Comparison of ENCODE assay signal across 1 cellular context in the genomic region with DNA sequence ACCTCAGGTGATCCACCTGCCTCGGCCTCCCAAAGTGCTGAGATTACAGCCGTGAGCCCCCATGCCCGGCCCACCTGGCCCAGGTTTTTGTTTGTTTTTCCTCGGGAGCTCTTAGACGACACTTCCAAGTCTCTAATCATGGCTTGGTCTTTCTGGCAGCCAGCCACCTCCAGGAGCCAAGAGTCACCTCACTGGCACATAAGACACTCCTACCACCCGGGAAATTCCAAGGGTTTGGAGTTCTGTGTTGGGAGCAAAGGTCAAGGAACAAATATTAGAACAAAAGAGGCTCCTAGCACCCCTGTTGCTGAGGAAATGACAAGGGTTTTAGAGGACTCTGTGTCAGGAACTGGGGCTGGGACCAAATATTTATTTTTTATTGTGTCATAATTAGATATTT.
TF ChIP-seq lines count a peak whose summit lies in the region.

No MANE protein-coding gene starts in this region.

TF ChIP-seq in SK-N-SH, 30 proteins besides CTCF, POLR2A, EP300 and RAD21 (continued from another document):
- TF ChIP-seq, protein P1, sequence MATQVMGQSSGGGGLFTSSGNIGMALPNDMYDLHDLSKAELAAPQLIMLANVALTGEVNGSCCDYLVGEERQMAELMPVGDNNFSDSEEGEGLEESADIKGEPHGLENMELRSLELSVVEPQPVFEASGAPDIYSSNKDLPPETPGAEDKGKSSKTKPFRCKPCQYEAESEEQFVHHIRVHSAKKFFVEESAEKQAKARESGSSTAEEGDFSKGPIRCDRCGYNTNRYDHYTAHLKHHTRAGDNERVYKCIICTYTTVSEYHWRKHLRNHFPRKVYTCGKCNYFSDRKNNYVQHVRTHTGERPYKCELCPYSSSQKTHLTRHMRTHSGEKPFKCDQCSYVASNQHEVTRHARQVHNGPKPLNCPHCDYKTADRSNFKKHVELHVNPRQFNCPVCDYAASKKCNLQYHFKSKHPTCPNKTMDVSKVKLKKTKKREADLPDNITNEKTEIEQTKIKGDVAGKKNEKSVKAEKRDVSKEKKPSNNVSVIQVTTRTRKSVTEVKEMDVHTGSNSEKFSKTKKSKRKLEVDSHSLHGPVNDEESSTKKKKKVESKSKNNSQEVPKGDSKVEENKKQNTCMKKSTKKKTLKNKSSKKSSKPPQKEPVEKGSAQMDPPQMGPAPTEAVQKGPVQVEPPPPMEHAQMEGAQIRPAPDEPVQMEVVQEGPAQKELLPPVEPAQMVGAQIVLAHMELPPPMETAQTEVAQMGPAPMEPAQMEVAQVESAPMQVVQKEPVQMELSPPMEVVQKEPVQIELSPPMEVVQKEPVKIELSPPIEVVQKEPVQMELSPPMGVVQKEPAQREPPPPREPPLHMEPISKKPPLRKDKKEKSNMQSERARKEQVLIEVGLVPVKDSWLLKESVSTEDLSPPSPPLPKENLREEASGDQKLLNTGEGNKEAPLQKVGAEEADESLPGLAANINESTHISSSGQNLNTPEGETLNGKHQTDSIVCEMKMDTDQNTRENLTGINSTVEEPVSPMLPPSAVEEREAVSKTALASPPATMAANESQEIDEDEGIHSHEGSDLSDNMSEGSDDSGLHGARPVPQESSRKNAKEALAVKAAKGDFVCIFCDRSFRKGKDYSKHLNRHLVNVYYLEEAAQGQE (IDR thresholded peaks at IDR 0.05; ENCODE audit: low read depth, low read length) = no peak
- TF ChIP-seq, protein P2, sequence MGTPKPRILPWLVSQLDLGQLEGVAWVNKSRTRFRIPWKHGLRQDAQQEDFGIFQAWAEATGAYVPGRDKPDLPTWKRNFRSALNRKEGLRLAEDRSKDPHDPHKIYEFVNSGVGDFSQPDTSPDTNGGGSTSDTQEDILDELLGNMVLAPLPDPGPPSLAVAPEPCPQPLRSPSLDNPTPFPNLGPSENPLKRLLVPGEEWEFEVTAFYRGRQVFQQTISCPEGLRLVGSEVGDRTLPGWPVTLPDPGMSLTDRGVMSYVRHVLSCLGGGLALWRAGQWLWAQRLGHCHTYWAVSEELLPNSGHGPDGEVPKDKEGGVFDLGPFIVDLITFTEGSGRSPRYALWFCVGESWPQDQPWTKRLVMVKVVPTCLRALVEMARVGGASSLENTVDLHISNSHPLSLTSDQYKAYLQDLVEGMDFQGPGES (IDR thresholded peaks at IDR 0.05; ENCODE audit: low read depth, low read length) = no peak
- TF ChIP-seq TCF12 (IDR thresholded peaks at IDR 0.05) = no peak
- no peak for TF ChIP-seq GATA2 (CRISPR knock-in tag; IDR thresholded peaks at IDR 0.05)
- TF ChIP-seq EZH2phosphoT487 (IDR thresholded peaks at IDR 0.05; ENCODE audit: borderline replicate concordance, low read depth) = no peak
- TF ChIP-seq JUND (IDR thresholded peaks at IDR 0.05) = no peak
- TF ChIP-seq SMC3 (IDR thresholded peaks at IDR 0.05; ENCODE audit: low read depth, low read length) = no peak
- no peak for TF ChIP-seq TEAD4 (IDR thresholded peaks at IDR 0.05; ENCODE audit: borderline replicate concordance, insufficient read depth)
- TF ChIP-seq FOXJ3 (CRISPR knock-in tag; IDR thresholded peaks at IDR 0.05) = no peak
- no peak for TF ChIP-seq FOSL2 (IDR thresholded peaks at IDR 0.05; ENCODE audit: borderline replicate concordance, low read depth)
